In the genomic region with DNA sequence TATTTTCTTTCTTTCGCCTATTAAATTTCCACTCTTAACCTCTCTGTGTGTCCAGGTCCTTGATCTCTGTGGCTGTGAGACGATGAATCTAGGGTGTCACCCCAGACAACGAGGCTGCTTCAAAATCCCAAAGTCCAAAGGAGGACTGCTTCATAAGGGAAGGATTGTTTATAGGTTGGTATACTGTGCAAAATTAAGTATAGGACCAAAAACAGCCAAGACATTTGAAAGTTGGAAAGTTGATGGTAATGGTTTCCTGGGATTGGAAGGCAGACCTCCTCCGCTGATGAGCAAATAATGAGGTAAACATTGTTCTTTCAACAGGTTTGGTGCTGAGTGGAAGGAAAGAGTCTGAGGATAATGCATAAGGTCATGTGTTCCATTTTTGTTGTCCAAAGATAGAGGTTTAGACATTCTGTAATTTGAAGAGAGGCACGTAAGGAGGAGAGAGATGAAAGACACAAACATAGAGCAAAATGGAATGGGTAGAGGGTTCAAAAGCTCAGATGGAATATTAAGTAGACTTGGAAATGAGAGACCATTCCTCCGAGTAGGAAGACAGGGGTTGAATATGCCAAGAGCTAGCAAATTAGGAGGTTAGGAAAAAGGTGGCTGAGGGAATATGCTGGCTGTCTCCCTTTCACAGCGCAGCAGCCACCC, we compare ENCODE assay signal across 8 cellular contexts. TPM values are rescaled to one million over a fixed set of nuclear protein-coding genes. Genes with fewer than 3 reads are reported as not detected.
A peak's percentile ranks its signal among the peaks of the same experiment; 100 is the strongest.
DNase-seq lines count a peak whose midpoint lies in the region; ATAC-seq and TF ChIP-seq lines count a peak whose summit lies in the region.

No MANE protein-coding gene starts in this region.

- POLR2A ChIA-PET in Panc1 (lab: Charles Lee): no interaction called here

- H3K36me3 ChIP-seq in Panc1 (ENCODE audit: control insufficient read depth, insufficient read depth, low read length) (no peaks in the 10 kb centered on the region), gastrocnemius medialis (no peaks in the 10 kb centered on the region)

- no peak for DNase-seq in GM12865 (ENCODE audit: low read depth)
- DNase-seq in Panc1 (ENCODE audit: low read depth, low spot score): no peak
- DNase-seq in epithelial cell of proximal tubule (ENCODE audit: low read depth): no peak
- no peak for DNase-seq in gastrocnemius medialis
- no peak for DNase-seq in NCI-H2171 treated with DMSO at 0.1 percent for 48 hours (lab: John Stamatoyannopoulos, UW)
- no peak for DNase-seq in HK-2 (ENCODE audit: unreplicated experiment)

- H3K9me3 ChIP-seq in Panc1 (ENCODE audit: control insufficient read depth, insufficient read depth, low read depth, low read length) (no peaks in the 10 kb centered on the region), gastrocnemius medialis (no peaks in the 10 kb centered on the region)

- CTCF ChIA-PET in Panc1 (lab: Charles Lee): interaction anchor here (0.6 to 1.2 kb wide), 4 partner anchors 34 to 670 kb away, joined by 3 to 4 read pairs (median 3); partner anchors contain the start of gene TRIM27

- no peaks in the 10 kb centered on the region for H3K27me3 ChIP-seq in Panc1 (ENCODE audit: control insufficient read depth, insufficient read depth, low read length)
- peaks cover 7 to 17% (median 9%) of the 10 kb centered on the region in 3 donors for H3K27me3 ChIP-seq in gastrocnemius medialis

- TF ChIP-seq POLR2A in gastrocnemius medialis (IDR thresholded peaks at IDR 0.05): no peak

- H3K27ac ChIP-seq in Panc1 (ENCODE audit: low read length): peak overlapping the region; percentile 97
- peak overlapping the region in 1 of 4 donors; percentile 59 for H3K27ac ChIP-seq in gastrocnemius medialis

- intact Hi-C loops in Panc1 (cut with micrococcal nuclease; ENCODE audit: unreplicated experiment) (loop anchor here (10.0 kb wide), 1 partner anchor 115 kb away; no protein-coding TSS in a partner anchor), gastrocnemius medialis (cut with DNase I; ENCODE audit: low total_unique reads) (loop anchor here (5.0 to 10.0 kb wide), 2 partner anchors 55 to 1508 kb away; partner anchors contain the start of genes TRIM27 and ZNF184)

- TF ChIP-seq CTCF in GM12865 (IDR thresholded peaks at IDR 0.05; ENCODE audit: insufficient read depth, low read depth, low read length, missing control alignments) (no peak), Panc1 (IDR thresholded peaks at IDR 0.05) (no peak), epithelial cell of proximal tubule (conservative IDR thresholded peaks at IDR 0.05; ENCODE audit: low read depth, low read length) (no peak), gastrocnemius medialis (IDR thresholded peaks at IDR 0.05 in 4 of 5, conservative IDR thresholded peaks at IDR 0.05 in 1 of 5) (no peak)

- H3K4me3 ChIP-seq in GM12865 (ENCODE audit: low read depth, low read length): peak overlapping the region; percentile 74
- peak overlapping the region; percentile 95 to 99 for H3K4me3 ChIP-seq in Panc1 (ENCODE audit: low read depth in 2 of 2, low read length in 2 of 2)
- peak overlapping the region; percentile 83 for H3K4me3 ChIP-seq in epithelial cell of proximal tubule (ENCODE audit: low read depth, low read length)
- H3K4me3 ChIP-seq in gastrocnemius medialis: peak overlapping the region in 3 of 4 donors; percentile 60 to 63 (median 62)

- TSS peak; percentile 82 for BruUV-seq in Panc1 (replicated peaks; lab: Mats Ljungman, UMichigan)

- ATAC-seq in Panc1 (no peak), gastrocnemius medialis (no peak), HG03378 (IDR thresholded peaks at IDR 0.05; ENCODE audit: unreplicated experiment) (no peak), HG03439 (IDR thresholded peaks at IDR 0.05; ENCODE audit: unreplicated experiment) (no peak)

- H3K4me1 ChIP-seq in Panc1 (ENCODE audit: control insufficient read depth, insufficient read depth, low read length): peaks cover 38% of the 10 kb centered on the region
- H3K4me1 ChIP-seq in gastrocnemius medialis: peaks cover 0 to 3% of the 10 kb centered on the region in 2 donors

- in situ Hi-C loops in Panc1 (cut with HindIII; ENCODE audit: low pct_unique_long_range_greater_than_20kb, low sequenced_read_pairs): no loop called here
- in situ Hi-C loops in gastrocnemius medialis (cut with MboI; ENCODE audit: low sequenced_read_pairs in 4 of 4): loop anchor here in 1 of 4 donors (10.0 kb wide), 1 partner anchor 45 kb away; no protein-coding TSS in a partner anchor

RNA-seq across cellular contexts. Expression of gene ZNF311, which starts 24.8 kb away (rescaled TPM):
- total RNA-seq in Panc1 (2021; ENCODE audit: unreplicated experiment) (0.39 TPM), epithelial cell of proximal tubule (0.52 and 0.65 TPM in 2 replicates), gastrocnemius medialis (under 1 TPM in 1 of 4 donors, not detected in 3; 0.11 TPM)
- 0.29 TPM for polyA plus RNA-seq in Panc1 (2012; ENCODE audit: insufficient read length)

RNA-seq across cellular contexts. Expression of gene TRIM27, which starts 56.5 kb away (rescaled TPM):
- total RNA-seq in Panc1 (2021; ENCODE audit: unreplicated experiment) (53.0 TPM), epithelial cell of proximal tubule (76.0 and 80.5 TPM in 2 replicates), gastrocnemius medialis (10 to 100 TPM; 33.6 to 45.1 (median 36.1) TPM)
- polyA plus RNA-seq in Panc1 (2012; ENCODE audit: insufficient read length): 42.6 TPM
